Comparison of ENCODE assay signal across 24 cellular contexts in genomic region chr2:164837807-164838206, GRCh38. TPM values are rescaled to one million over a fixed set of nuclear protein-coding genes. Genes with fewer than 3 reads are reported as not detected.
A peak's percentile ranks its signal among the peaks of the same experiment; 100 is the strongest.
DNase-seq lines count a peak whose midpoint lies in the region; ATAC-seq, FAIRE-seq and TF ChIP-seq lines count a peak whose summit lies in the region.
"Had no signal": no experiment of that assay in that cellular context is flagged by ENCODE, and none has a peak within 500 bp of the region (broad histone marks: within the 10 kb centered on the region; RNA-seq: fewer than 3 reads in every experiment).

No MANE protein-coding gene starts in this region.

- intact Hi-C loops in heart left ventricle (cut with DNase I) (loop anchor here in 5 of 10 donors (5.0 to 10.0 kb wide), 3 partner anchors 41 to 56 kb away; no protein-coding TSS in a partner anchor), left cardiac atrium (cut with DNase I) (loop anchor here in 1 of 2 donors (10.0 kb wide), 1 partner anchor 63 kb away; no protein-coding TSS in a partner anchor), esophagus squamous epithelium (cut with DNase I) (no loop called here), pancreas (cut with DNase I) (loop anchor here in 1 of 3 donors (5.0 kb wide), 1 partner anchor 86 kb away; no protein-coding TSS in a partner anchor), vagina (cut with DNase I) (no loop called here)

- peak overlapping the region in 3 of 12 donors; percentile 5 to 86 (median 11) for H3K4me3 ChIP-seq in heart left ventricle
- H3K4me3 ChIP-seq in esophagus squamous epithelium, result peak overlapping the region in 1 of 4 donors; percentile 94
- peak overlapping the region in 2 of 4 donors; percentile 77 to 90 for H3K4me3 ChIP-seq in pancreas
- H3K4me3 ChIP-seq in vagina, result no peak overlapping the region

- no peak for TF ChIP-seq POLR2A in heart left ventricle (IDR thresholded peaks at IDR 0.05)
- TF ChIP-seq POLR2A in esophagus squamous epithelium (IDR thresholded peaks at IDR 0.05), result no peak
- no peak for TF ChIP-seq POLR2A in vagina (IDR thresholded peaks at IDR 0.05)

- peak overlapping the region in 9 of 12 donors; percentile 6 to 97 (median 89) for H3K27ac ChIP-seq in heart left ventricle
- H3K27ac ChIP-seq in esophagus squamous epithelium, result peak overlapping the region in 3 of 4 donors; percentile 49 to 97 (median 95)
- peak overlapping the region in 3 of 4 donors; percentile 99 to 100 (median 99) for H3K27ac ChIP-seq in pancreas
- H3K27ac ChIP-seq in vagina, result peak overlapping the region; percentile 30
- H3K27ac ChIP-seq: parathyroid adenoma, WERI-Rb-1 had no signal

- H3K27me3 ChIP-seq in heart left ventricle (peaks cover 0 to 4% (median 0%) of the 10 kb centered on the region in 9 donors), esophagus squamous epithelium (peaks cover 0 to 4% (median 0%) of the 10 kb centered on the region in 4 donors), pancreas (no peaks in the 10 kb centered on the region), vagina (no peaks in the 10 kb centered on the region)

- H3K36me3 ChIP-seq in heart left ventricle, result no peaks in the 10 kb centered on the region
- H3K36me3 ChIP-seq in esophagus squamous epithelium, result no peaks in the 10 kb centered on the region
- H3K36me3 ChIP-seq in pancreas, result no peaks in the 10 kb centered on the region
- no peaks in the 10 kb centered on the region for H3K36me3 ChIP-seq in vagina

- FAIRE-seq in pancreas (lab: Jason Lieb, UNC) (no peak), HTR-8/SVneo (lab: Jason Lieb, UNC) (no peak)
- FAIRE-seq: GM12892, GM19239 had no signal

- WGBS in heart left ventricle, 4 donors, result 57 to 84% (median 73%) methylated on average over 3 of the region's 3 CpGs
- WGBS in esophagus squamous epithelium, 2 donors, result 74 to 87% methylated on average over 3 of the region's 3 CpGs
- 44 to 57% methylated on average over 3 of the region's 3 CpGs for WGBS in pancreas, 2 donors

- no peak for TF ChIP-seq CTCF in heart left ventricle (IDR thresholded peaks at IDR 0.05)
- TF ChIP-seq CTCF in esophagus squamous epithelium (IDR thresholded peaks at IDR 0.05), result no peak
- no peak for TF ChIP-seq CTCF in pancreas (IDR thresholded peaks at IDR 0.05)
- TF ChIP-seq CTCF in vagina (IDR thresholded peaks at IDR 0.05), result no peak

- DNase-seq in heart left ventricle (no peak), left cardiac atrium (no peak), esophagus squamous epithelium (lab: John Stamatoyannopoulos, UW) (no peak), pancreas (no peak), vagina (ENCODE audit: extremely low spot score in 2 of 2) (no peak), RPMI8226 (no peak), HT-29 (ENCODE audit: low spot score) (no peak), HTR-8/SVneo (ENCODE audit: insufficient read length, low spot score) (no peak)
- DNase-seq: activated CD4-positive, alpha-beta T cell treated with anti-CD3 and anti-CD28 coated beads, Interleukin-2, amount 50 U/mL, for 4 hours; activated CD8-positive, alpha-beta memory T cell treated with anti-CD3 and anti-CD28 coated beads, Interleukin-2, amount 50 U/mL, for 48 hours; activated effector memory CD4-positive, alpha-beta T cell treated with Interleukin-2 at 50 U/mL for 16 hours; Caco-2; foreskin fibroblast; islet precursor cell; mesenchymal stem cell; MV-4-11; naive B cell; NCI-H187; NCI-H526 treated with DMSO at 0.1 percent for 48 hours; SK-N-SH; WERI-Rb-1 had no signal

- H3K4me1 ChIP-seq in heart left ventricle (peaks cover 0 to 61% (median 30%) of the 10 kb centered on the region in 12 donors), esophagus squamous epithelium (peaks cover 9 to 61% (median 10%) of the 10 kb centered on the region in 3 donors), pancreas (peaks cover 23 to 38% (median 25%) of the 10 kb centered on the region in 3 donors), vagina (peaks cover 51% of the 10 kb centered on the region)
- H3K4me1 ChIP-seq: parathyroid adenoma had no signal

- ATAC-seq in heart left ventricle (no peak), left cardiac atrium (no peak), pancreas (no peak)

- H3K9me3 ChIP-seq in heart left ventricle, result no peaks in the 10 kb centered on the region
- no peaks in the 10 kb centered on the region for H3K9me3 ChIP-seq in esophagus squamous epithelium
- no peaks in the 10 kb centered on the region for H3K9me3 ChIP-seq in pancreas
- no peaks in the 10 kb centered on the region for H3K9me3 ChIP-seq in vagina
- H3K9me3 ChIP-seq: Caco-2, SK-N-SH had no signal

RNA-seq across cellular contexts. Expression of gene COBLL1, which starts 3.8 kb away (rescaled TPM):
- 10 to 100 TPM; 11.0 to 36.9 (median 18.8) TPM for total RNA-seq in heart left ventricle
- 1 to 10 TPM; 4.0 to 8.5 TPM for polyA plus RNA-seq in heart left ventricle
- total RNA-seq in left cardiac atrium, result 10 to 100 TPM; 13.9 to 18.0 TPM
- 10 to 100 TPM; 35.4 to 88.9 (median 71.4) TPM for total RNA-seq in esophagus squamous epithelium
- total RNA-seq in pancreas, result 10 to 100 TPM; 45.2 to 74.5 (median 63.0) TPM
- 10 to 100 TPM; 18.0 to 18.6 TPM for polyA plus RNA-seq in pancreas
- 79.6 TPM for total RNA-seq in vagina
- total RNA-seq in HT-29 (2014; rRNA removed; shearing (Covaris generic)), result 11.1 and 12.4 TPM in 2 replicates

Comparison
In these comparisons a context has a peak if more than half of its experiments do, and no peak if none do; other contexts are left out.
1. H3K27ac ChIP-seq: peak in every context shown above with its lines; median percentile 99 in pancreas; 95 in esophagus squamous epithelium; 89 in heart left ventricle; 30 in vagina.